ENCODE assay signal across 11 cellular contexts in genomic region chr3:149080699-149081091, GRCh38. TPM values are rescaled to one million over a fixed set of nuclear protein-coding genes. Genes with fewer than 3 reads are reported as not detected.
DNase-seq lines count a peak whose midpoint lies in the region; ATAC-seq and TF ChIP-seq lines count a peak whose summit lies in the region.
"Had no signal": no experiment of that assay in that cellular context is flagged by ENCODE, and none has a peak within 500 bp of the region (broad histone marks: within the 10 kb centered on the region; RNA-seq: fewer than 3 reads in every experiment).

No MANE protein-coding gene starts in this region.

- H3K9ac ChIP-seq in PC-3 (ENCODE audit: low read length), result no peak overlapping the region

- CTCF ChIA-PET in PC-3 (lab: Charles Lee), result no interaction called here
- CTCF ChIA-PET in OCI-LY7 (lab: Charles Lee; ENCODE audit: unreplicated experiment), result no interaction called here

- H3K4me2 ChIP-seq in PC-3 (ENCODE audit: low read length), result no peak overlapping the region
- H3K4me2 ChIP-seq in OCI-LY7 (ENCODE audit: low read length), result no peak overlapping the region

- intact Hi-C loops in PC-3 (cut with micrococcal nuclease) (loop anchor here (5.0 kb wide), 1 partner anchor 88 kb away; the partner anchor contains the start of gene GYG1), OCI-LY7 (cut with micrococcal nuclease; ENCODE audit: unreplicated experiment) (loop anchor here (2.0 kb wide), 1 partner anchor 22 kb away; no protein-coding TSS in a partner anchor)

- no peaks in the 10 kb centered on the region for H3K9me3 ChIP-seq in PC-3 (ENCODE audit: low read length)
- no peaks in the 10 kb centered on the region for H3K9me3 ChIP-seq in OCI-LY7 (ENCODE audit: low read length)

- no peaks in the 10 kb centered on the region for H3F3A ChIP-seq in PC-3 (ENCODE audit: low read length, unreplicated experiment)

- H3K9me2 ChIP-seq in PC-3 (replicated peaks; ENCODE audit: low read length) (no peaks in the 10 kb centered on the region), OCI-LY7 (ENCODE audit: insufficient read depth, low read length) (no peaks in the 10 kb centered on the region)

- peaks cover 13% of the 10 kb centered on the region for H3K4me1 ChIP-seq in PC-3 (ENCODE audit: insufficient read depth, low read length)
- H3K4me1 ChIP-seq in OCI-LY7 (ENCODE audit: insufficient read depth, low read length, poor library complexity, severe bottlenecking), result peaks cover 36% of the 10 kb centered on the region

- H3K4me3 ChIP-seq in PC-3 (ENCODE audit: low read length) (no peak overlapping the region), OCI-LY7 (ENCODE audit: low read depth, low read length, poor library complexity, severe bottlenecking) (no peak overlapping the region)

- H4K20me1 ChIP-seq in PC-3 (ENCODE audit: low read length), result no peaks in the 10 kb centered on the region
- peaks cover 34% of the 10 kb centered on the region for H4K20me1 ChIP-seq in OCI-LY7 (ENCODE audit: insufficient read depth, low read length)

- ATAC-seq in HG02610 (IDR thresholded peaks at IDR 0.05; ENCODE audit: unreplicated experiment) (peak; percentile 57), PC-3 (no peak), esophagus mucosa (peak; percentile 68), GM18868 (IDR thresholded peaks at IDR 0.05; ENCODE audit: unreplicated experiment) (no peak)
- ATAC-seq: Right ventricle myocardium inferior had no signal

- H3K27me3 ChIP-seq in PC-3 (ENCODE audit: low read length), result no peaks in the 10 kb centered on the region

- TF ChIP-seq CTCF in PC-3 (conservative IDR thresholded peaks at IDR 0.05; ENCODE audit: low read depth, low read length), result no peak
- no peak for TF ChIP-seq CTCF in OCI-LY7 (conservative IDR thresholded peaks at IDR 0.05; ENCODE audit: low read length)

- H3K36me3 ChIP-seq in PC-3 (ENCODE audit: low read depth, low read length) (0 out of 2 replicates have a peak, but pooled peaks cover under 1% of the 10 kb centered on the region), OCI-LY7 (ENCODE audit: insufficient read depth, low read length) (peaks cover 87% of the 10 kb centered on the region)

- H2AFZ ChIP-seq in PC-3 (ENCODE audit: low read length) (no peak overlapping the region), OCI-LY7 (ENCODE audit: low read length) (no peak overlapping the region)

- H3K79me2 ChIP-seq in PC-3 (ENCODE audit: low read length) (peaks cover 74% of the 10 kb centered on the region), OCI-LY7 (ENCODE audit: insufficient read depth, low read depth, low read length) (peaks cover 99% of the 10 kb centered on the region)

- no TSS peak for BruUV-seq in PC-3 (replicated peaks; lab: Mats Ljungman, UMichigan)
- no TSS peak for BruUV-seq in OCI-LY7 (replicated peaks; lab: Mats Ljungman, UMichigan)

- POLR2A ChIA-PET in PC-3 (lab: Charles Lee; ENCODE audit: unreplicated experiment), result interaction anchor here (0.6 kb wide), 1 partner anchor 136 kb away, joined by 12 read pairs; no protein-coding TSS in a partner anchor
- POLR2A ChIA-PET in OCI-LY7 (lab: Charles Lee), result interaction anchor here (0.6 kb wide), 1 partner anchor 106 kb away, joined by 3 read pairs; no protein-coding TSS in a partner anchor

- DNase-seq in PC-3 (peak; percentile 40), renal cortical epithelial cell (ENCODE audit: low read depth) (peak; percentile 23), OCI-LY7 (ENCODE audit: low spot score) (no peak)
- no peak for DNase-seq in activated CD4-positive, alpha-beta T cell treated with anti-CD3 and anti-CD28 coated beads for 4 hours
- DNase-seq: activated naive CD4-positive, alpha-beta T cell treated with anti-CD3 and anti-CD28 coated beads, Interleukin-2, amount 50 U/mL, for 16 hours; COR-L47; NCI-H446 treated with DMSO at 0.1 percent for 48 hours had no signal

- H3K27ac ChIP-seq in PC-3 (ENCODE audit: low read length) (no peak overlapping the region), OCI-LY7 (ENCODE audit: low read depth, low read length, poor library complexity, severe bottlenecking) (no peak overlapping the region)

RNA-seq across cellular contexts. Expression of gene HLTF, which starts 5.6 kb away (rescaled TPM):
- total RNA-seq in PC-3 (2014; rRNA removed) (36.5 and 43.3 TPM in 2 replicates), esophagus mucosa (8.2 TPM), renal cortical epithelial cell (37.0 and 51.7 TPM in 2 replicates), OCI-LY7 (2022) (107 and 121 TPM in 2 replicates)
- 97.5 and 106 TPM in 2 replicates for total RNA-seq in OCI-LY7 (2014; rRNA removed; shearing (Covaris generic))

RNA-seq across cellular contexts. Expression of gene HPS3, which starts 48.7 kb away (rescaled TPM):
- 11.3 and 13.9 TPM in 2 replicates for total RNA-seq in PC-3 (2014; rRNA removed)
- total RNA-seq in esophagus mucosa, result 6.1 TPM
- 37.8 and 45.5 TPM in 2 replicates for total RNA-seq in renal cortical epithelial cell
- total RNA-seq in OCI-LY7 (2014; rRNA removed; shearing (Covaris generic)), result 18.5 and 26.2 TPM in 2 replicates
- 38.8 and 46.3 TPM in 2 replicates for total RNA-seq in OCI-LY7 (2022)

Comparison
In these comparisons a context has a peak if more than half of its experiments do, and no peak if none do; other contexts are left out.
1. ATAC-seq: peak in HG02610 (single experiment) and esophagus mucosa (single experiment); none in PC-3 (single experiment) and GM18868 (single experiment).
2. DNase-seq: peak in PC-3 (single experiment) and renal cortical epithelial cell (single experiment); none in activated CD4-positive, alpha-beta T cell treated with anti-CD3 and anti-CD28 coated beads for 4 hours (0 of 2) and OCI-LY7 (single experiment).